8 cellular contexts compared by ENCODE assay signal in the genomic region with DNA sequence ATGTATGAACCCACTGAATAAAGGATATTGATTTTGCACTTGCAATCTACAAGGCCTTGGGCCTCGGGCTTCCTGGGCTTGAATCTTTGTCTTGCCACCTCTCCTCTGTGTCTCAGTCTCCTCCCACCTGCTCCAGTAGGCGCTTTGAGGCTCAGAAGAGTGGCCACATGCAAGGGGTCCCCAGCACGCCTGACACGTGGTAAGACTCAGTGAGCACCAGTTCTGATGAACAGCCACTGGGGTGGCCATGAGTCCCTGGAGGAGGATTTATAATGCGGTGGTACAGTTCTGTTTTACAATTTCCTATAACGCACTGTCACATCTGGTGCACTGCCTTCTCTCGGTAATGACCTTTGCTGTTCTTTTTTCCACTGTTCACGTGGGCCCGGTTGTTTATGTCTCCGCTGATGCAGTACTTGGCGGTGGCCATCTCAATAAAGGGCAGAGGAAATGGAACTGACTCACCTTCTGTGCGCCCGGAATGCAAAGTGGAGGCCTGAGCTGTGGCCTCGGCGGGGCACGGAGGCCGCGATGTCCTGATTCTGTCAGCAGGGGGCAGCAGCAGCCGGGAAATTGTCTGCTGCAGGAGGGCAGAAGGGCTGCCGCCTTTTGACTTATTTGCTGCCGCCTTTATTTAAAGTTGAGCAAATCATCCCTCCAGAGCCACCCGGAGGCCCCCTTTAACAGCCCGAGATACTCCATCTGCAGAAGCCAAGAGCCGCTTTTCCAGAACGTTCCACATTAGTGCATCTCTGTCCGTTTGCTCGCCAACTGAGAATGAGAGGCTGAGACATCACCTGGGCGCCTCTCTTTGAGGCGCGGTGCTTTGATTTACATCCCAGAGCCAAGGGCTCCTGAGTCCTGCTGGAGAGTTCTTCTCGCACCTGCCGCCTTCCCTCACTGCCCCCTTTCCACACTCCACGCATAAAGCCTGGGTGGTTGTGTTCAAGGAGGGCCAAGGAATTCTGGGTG. TPM values are rescaled to one million over a fixed set of nuclear protein-coding genes. Genes with fewer than 3 reads are reported as not detected.
DNase-seq lines count a peak whose midpoint lies in the region; ATAC-seq and TF ChIP-seq lines count a peak whose summit lies in the region.

No MANE protein-coding gene starts in this region.

- peaks cover 9% of the 10 kb centered on the region for H3K27me3 Mint-ChIP-seq in activated CD4-positive, alpha-beta memory T cell treated with anti-CD3 and anti-CD28 coated beads, Interleukin-2, amount 10 ng/mL, durations not matched to agents 7 days and 5 days

- peak; percentile 99 for TF ChIP-seq CTCF in GM10266 (IDR thresholded peaks at IDR 0.05; ENCODE audit: control insufficient read depth, insufficient read depth, low read depth, missing control alignments)

- H3K9me3 Mint-ChIP-seq in activated CD4-positive, alpha-beta memory T cell treated with anti-CD3 and anti-CD28 coated beads, Interleukin-2, amount 10 ng/mL, durations not matched to agents 7 days and 5 days = no peaks in the 10 kb centered on the region

- ATAC-seq in HG02885 (IDR thresholded peaks at IDR 0.05; ENCODE audit: poor library complexity, unreplicated experiment) = peak; percentile 72

- no peaks in the 10 kb centered on the region for H3K36me3 Mint-ChIP-seq in activated CD4-positive, alpha-beta memory T cell treated with anti-CD3 and anti-CD28 coated beads, Interleukin-2, amount 10 ng/mL, durations not matched to agents 7 days and 5 days (ENCODE audit: low read depth)

- H3K27ac Mint-ChIP-seq in activated CD4-positive, alpha-beta memory T cell treated with anti-CD3 and anti-CD28 coated beads, Interleukin-2, amount 10 ng/mL, durations not matched to agents 7 days and 5 days = peak overlapping the region; percentile 71

- H3K4me3 Mint-ChIP-seq in activated CD4-positive, alpha-beta memory T cell treated with anti-CD3 and anti-CD28 coated beads, Interleukin-2, amount 10 ng/mL, durations not matched to agents 7 days and 5 days = peak overlapping the region; percentile 4

- CTCF ChIA-PET in activated CD4-positive, alpha-beta memory T cell treated with anti-CD3 and anti-CD28 coated beads, Interleukin-2, amount 10 ng/mL, durations not matched to agents 7 days and 5 days (lab: Charles Lee) = interaction anchor here (0.8 to 5.3 kb wide), 16 partner anchors 8 to 479 kb away, joined by 3 to 30 read pairs (median 5); a partner anchor contains a TSS

- POLR2A ChIA-PET in activated CD4-positive, alpha-beta memory T cell treated with anti-CD3 and anti-CD28 coated beads, Interleukin-2, amount 10 ng/mL, durations not matched to agents 7 days and 5 days (lab: Charles Lee) = interaction anchor here (1.0 to 1.5 kb wide), 2 partner anchors 75 to 195 kb away, joined by 4 read pairs; no protein-coding TSS in a partner anchor

- DNase-seq in GM10266 (ENCODE audit: extremely low spot score) (peak; percentile 84), NCI-H526 (lab: John Stamatoyannopoulos, UW) (peak; percentile 12 to 70), ecto neural progenitor cell (ENCODE audit: low spot score) (peak; percentile 89), lung microvascular endothelial cell (ENCODE audit: low read depth in 2 of 2) (peak; percentile 95 to 96), cortex of kidney (lab: John Stamatoyannopoulos, UW) (no peak)
- peak; percentile 93 for DNase-seq in activated CD4-positive, alpha-beta memory T cell treated with anti-CD3 and anti-CD28 coated beads, Interleukin-2, amount 10 ng/mL, durations not matched to agents 7 days and 5 days
- peak; percentile 76 to 78 (median 76) for DNase-seq in stimulated activated CD4-positive, alpha-beta T cell treated with anti-CD3 and anti-CD28 coated beads, TNF-alpha, amount 100 ng/mL, for 4 hours (ENCODE audit: low read depth in 3 of 3)

- H3K4me1 Mint-ChIP-seq in activated CD4-positive, alpha-beta memory T cell treated with anti-CD3 and anti-CD28 coated beads, Interleukin-2, amount 10 ng/mL, durations not matched to agents 7 days and 5 days = peaks cover 32% of the 10 kb centered on the region

RNA-seq across cellular contexts. Expression of a gene that starts 6.0 kb away (rescaled TPM):
- total RNA-seq in activated CD4-positive, alpha-beta memory T cell treated with anti-CD3 and anti-CD28 coated beads, Interleukin-2, amount 10 ng/mL, durations not matched to agents 7 days and 5 days = 10 to 100 TPM; 28.3 to 29.5 TPM
- total RNA-seq in lung microvascular endothelial cell = 10.0 and 12.9 TPM in 2 replicates

RNA-seq across cellular contexts. Expression of a gene that starts 34.9 kb away (rescaled TPM):
- not detected for total RNA-seq in activated CD4-positive, alpha-beta memory T cell treated with anti-CD3 and anti-CD28 coated beads, Interleukin-2, amount 10 ng/mL, durations not matched to agents 7 days and 5 days
- total RNA-seq in lung microvascular endothelial cell = not detected in 2 replicates
